1 cellular context compared by ENCODE assay signal in the genomic region with DNA sequence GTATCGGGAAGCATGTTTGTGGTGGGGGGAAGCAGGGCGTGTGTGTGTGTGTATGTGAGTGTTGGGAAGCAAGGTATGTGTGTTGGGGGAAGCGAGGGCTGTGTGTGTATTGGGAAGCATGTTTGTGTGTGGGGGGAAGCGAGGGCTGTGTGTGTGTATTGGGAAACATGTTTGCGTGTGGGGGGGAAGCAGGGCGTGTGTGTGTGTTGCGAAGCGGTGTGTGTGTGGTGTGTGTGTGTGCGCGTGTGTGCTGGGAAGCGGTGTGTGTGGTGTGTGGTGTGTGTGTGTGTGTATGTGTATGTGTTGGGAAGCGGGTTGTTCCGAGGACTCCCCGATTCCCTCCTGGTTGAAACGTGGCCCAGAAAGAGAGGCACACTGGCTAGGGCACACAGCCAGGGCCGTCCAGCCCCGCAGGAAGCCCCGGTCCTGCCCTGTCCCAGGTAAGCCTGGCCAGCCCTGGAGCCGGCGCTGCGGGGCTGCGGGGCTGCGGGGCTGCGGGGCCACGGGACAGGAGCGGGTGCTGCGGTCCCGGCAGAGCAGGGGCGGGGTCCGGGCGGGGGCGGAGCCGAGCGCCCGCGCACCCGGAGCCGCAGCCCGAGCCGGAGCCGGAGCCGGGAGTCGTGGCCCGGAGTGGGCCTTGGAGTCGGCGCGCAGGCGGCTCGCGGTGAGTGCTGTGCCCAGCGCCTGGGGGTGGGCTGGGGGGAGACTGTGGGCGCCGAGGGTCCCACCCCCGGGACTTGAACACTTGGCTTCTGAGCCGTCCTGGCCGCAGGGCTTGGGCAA.
TF ChIP-seq lines count a peak whose summit lies in the region.

A gene (plus strand): TSS at position 608 of the 783 bp plus-strand sequence. CDS start 5,890 bp downstream, outside the sequence.

TF ChIP-seq in GM12878, 131 proteins besides CTCF, POLR2A, EP300 and RAD21 (continued from another document):
- TF ChIP-seq BHLHE40 (IDR thresholded peaks at IDR 0.05; ENCODE audit: borderline replicate concordance in 1 of 2, low read depth in 2 of 2, low read length in 1 of 2) (peak in 1 of 2 experiments; percentile 44; a peak in 1 of 4 replicates), EZH2 (IDR thresholded peaks at IDR 0.05; ENCODE audit: borderline replicate concordance, control insufficient read depth, low read depth, low read length) (no peak), ASH2L (IDR thresholded peaks at IDR 0.05; ENCODE audit: borderline replicate concordance, low read depth) (no peak), CREB1 (IDR thresholded peaks at IDR 0.05; ENCODE audit: low read depth) (no peak)
- TF ChIP-seq, protein P1, sequence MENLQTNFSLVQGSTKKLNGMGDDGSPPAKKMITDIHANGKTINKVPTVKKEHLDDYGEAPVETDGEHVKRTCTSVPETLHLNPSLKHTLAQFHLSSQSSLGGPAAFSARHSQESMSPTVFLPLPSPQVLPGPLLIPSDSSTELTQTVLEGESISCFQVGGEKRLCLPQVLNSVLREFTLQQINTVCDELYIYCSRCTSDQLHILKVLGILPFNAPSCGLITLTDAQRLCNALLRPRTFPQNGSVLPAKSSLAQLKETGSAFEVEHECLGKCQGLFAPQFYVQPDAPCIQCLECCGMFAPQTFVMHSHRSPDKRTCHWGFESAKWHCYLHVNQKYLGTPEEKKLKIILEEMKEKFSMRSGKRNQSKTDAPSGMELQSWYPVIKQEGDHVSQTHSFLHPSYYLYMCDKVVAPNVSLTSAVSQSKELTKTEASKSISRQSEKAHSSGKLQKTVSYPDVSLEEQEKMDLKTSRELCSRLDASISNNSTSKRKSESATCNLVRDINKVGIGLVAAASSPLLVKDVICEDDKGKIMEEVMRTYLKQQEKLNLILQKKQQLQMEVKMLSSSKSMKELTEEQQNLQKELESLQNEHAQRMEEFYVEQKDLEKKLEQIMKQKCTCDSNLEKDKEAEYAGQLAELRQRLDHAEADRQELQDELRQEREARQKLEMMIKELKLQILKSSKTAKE (IDR thresholded peaks at IDR 0.05; ENCODE audit: low read depth, poor library complexity, severe bottlenecking) = no peak
